In the genomic region with DNA sequence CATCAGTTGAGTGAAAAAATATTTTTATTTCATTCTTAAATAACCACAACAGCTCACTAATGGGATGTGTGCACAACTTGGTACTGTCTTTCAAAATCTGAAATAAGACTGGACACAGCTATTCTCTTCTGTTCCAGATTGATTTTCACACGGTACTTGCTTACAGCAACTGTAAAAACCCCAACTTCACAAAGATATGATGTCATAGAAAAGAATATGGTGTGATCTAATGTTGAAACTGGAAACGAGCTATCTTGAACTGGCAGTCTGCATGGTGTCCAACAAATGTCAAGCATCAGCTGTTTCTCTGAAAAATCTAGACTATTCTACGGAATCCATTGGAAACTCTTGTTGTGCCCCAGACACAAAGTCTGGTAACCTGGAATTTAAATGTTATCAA, we compare ENCODE assay signal across 29 cellular contexts. TPM values are rescaled to one million over a fixed set of nuclear protein-coding genes. Genes with fewer than 3 reads are reported as not detected.
DNase-seq lines count a peak whose midpoint lies in the region; ATAC-seq and TF ChIP-seq lines count a peak whose summit lies in the region.
"Had no signal": no experiment of that assay in that cellular context is flagged by ENCODE, and none has a peak within 500 bp of the region (broad histone marks: within the 10 kb centered on the region; RNA-seq: fewer than 3 reads in every experiment).

No MANE protein-coding gene starts in this region.

- no peaks in the 10 kb centered on the region for H3K4me1 ChIP-seq in hepatocyte (ENCODE audit: insufficient read depth)
- H3K4me1 ChIP-seq: A549, parathyroid adenoma, Peyer's patch, testis had no signal

- H3K27me3 Mint-ChIP-seq in memory B cell: no peaks in the 10 kb centered on the region
- H3K27me3 Mint-ChIP-seq: activated naive CD8-positive, alpha-beta T cell; CD4-positive, CD25-positive, alpha-beta regulatory T cell had no signal

- no peak overlapping the region for H3K4me2 ChIP-seq in hepatocyte
- H3K4me2 ChIP-seq: A549 had no signal

- H3K9me2 ChIP-seq in hepatocyte (replicated peaks; ENCODE audit: insufficient read depth): no peaks in the 10 kb centered on the region

- H3K27me3 ChIP-seq in hepatocyte: no peaks in the 10 kb centered on the region
- H3K27me3 ChIP-seq: Peyer's patch, testis had no signal

- no peaks in the 10 kb centered on the region for H3K36me3 ChIP-seq in hepatocyte (replicated peaks; ENCODE audit: insufficient read depth, low read depth)

- CTCF ChIA-PET in GM10248 (lab: Yijun Ruan, JAX): interaction anchor here (1.0 to 2.0 kb wide), 5 partner anchors 8 to 50 kb away, joined by 3 to 9 read pairs (median 3); partner anchors contain the start of genes HELQ and MRPS18C

- H3K27ac ChIP-seq in substantia nigra (ENCODE audit: low read depth, low read length, poor library complexity, severe bottlenecking) (no peak overlapping the region), hepatocyte (no peak overlapping the region)
- H3K27ac ChIP-seq: A549, parathyroid adenoma, Peyer's patch, testis had no signal

- peaks cover 27% of the 10 kb centered on the region for H3K36me3 Mint-ChIP-seq in memory B cell
- H3K36me3 Mint-ChIP-seq: activated naive CD8-positive, alpha-beta T cell had no signal

- TF ChIP-seq CTCF in GM10248 (IDR thresholded peaks at IDR 0.05; ENCODE audit: control extremely low read depth, extremely low read depth, low read depth, missing control alignments) (no peak), hepatocyte (IDR thresholded peaks at IDR 0.05; ENCODE audit: poor library complexity) (no peak)

- ATAC-seq in GM21360 (IDR thresholded peaks at IDR 0.05; ENCODE audit: unreplicated experiment) (peak; percentile 73), HG03565 (IDR thresholded peaks at IDR 0.05; ENCODE audit: unreplicated experiment) (peak; percentile 61), memory B cell (ENCODE audit: low read depth) (peak; percentile 53)
- ATAC-seq: A549, left colon had no signal

- peak overlapping the region; percentile 22 for H3K27ac Mint-ChIP-seq in memory B cell
- H3K27ac Mint-ChIP-seq: activated naive CD8-positive, alpha-beta T cell; CD4-positive, CD25-positive, alpha-beta regulatory T cell had no signal

- WGBS in hepatocyte (ENCODE audit: low lambda C conversion rate, missing lambda C conversion rate): 83% methylated on average over 3 of the region's 3 CpGs

- H4K20me1 ChIP-seq in hepatocyte (ENCODE audit: insufficient read depth, poor library complexity, severe bottlenecking): no peaks in the 10 kb centered on the region

- no peaks in the 10 kb centered on the region for H3K9me3 Mint-ChIP-seq in memory B cell
- H3K9me3 Mint-ChIP-seq: CD4-positive, CD25-positive, alpha-beta regulatory T cell had no signal

- DNase-seq in GM10248 (ENCODE audit: extremely low spot score) (peak; percentile 17), memory B cell (ENCODE audit: low spot score in 2 of 2) (no peak), substantia nigra (lab: John Stamatoyannopoulos, UW) (no peak), hepatocyte (ENCODE audit: low spot score) (no peak), SK-N-DZ (ENCODE audit: low spot score) (no peak)
- no peak for DNase-seq in activated naive CD4-positive, alpha-beta T cell treated with Interleukin-2 at 50 U/mL for 16 hours
- DNase-seq: activated CD4-positive, alpha-beta T cell treated with anti-CD3 and anti-CD28 coated beads for 4 hours; activated effector memory CD4-positive, alpha-beta T cell treated with Interleukin-2 at 50 U/mL for 16 hours; activated T-cell treated with anti-CD3 and anti-CD28 coated beads, Interleukin-2, amount 50 U/mL, for 1 hour; CD4-positive, CD25-positive, alpha-beta regulatory T cell; DMS79 treated with DMSO at 0.1 percent for 48 hours; GF-D8; GOT3; left colon; MV-4-11; NCI-H1694; NCI-H446 treated with DMSO at 0.1 percent for 48 hours; NCI-H774; Peyer's patch; retina; SHP77 treated with DMSO at 0.1 percent for 48 hours; small intestine; stimulated activated naive CD4-positive, alpha-beta T cell treated with Interleukin-2 at 50 U/mL for 16 hours; testis had no signal

- H3K79me2 ChIP-seq in hepatocyte: no peaks in the 10 kb centered on the region
- H3K79me2 ChIP-seq: parathyroid adenoma had no signal

- H2AFZ ChIP-seq in hepatocyte: no peak overlapping the region
- H2AFZ ChIP-seq: parathyroid adenoma had no signal

- H3K9me3 ChIP-seq in hepatocyte (ENCODE audit: low read depth): no peaks in the 10 kb centered on the region
- H3K9me3 ChIP-seq: A549, Peyer's patch, testis had no signal

- POLR2A ChIA-PET in GM10248 (lab: Yijun Ruan, JAX): interaction anchor here (0.8 kb wide), 1 partner anchor 14 kb away, joined by 3 read pairs; no protein-coding TSS in a partner anchor

- H3K4me1 Mint-ChIP-seq in memory B cell: peaks cover 11% of the 10 kb centered on the region

- H3K4me3 Mint-ChIP-seq in memory B cell: no peak overlapping the region
- H3K4me3 Mint-ChIP-seq: activated naive CD8-positive, alpha-beta T cell; CD4-positive, CD25-positive, alpha-beta regulatory T cell had no signal

- H3K4me3 ChIP-seq in hepatocyte: no peak overlapping the region
- H3K4me3 ChIP-seq: A549, Peyer's patch, testis had no signal

RNA-seq across cellular contexts. Expression of gene HELQ, which starts 14.7 kb away (rescaled TPM):
- total RNA-seq in hepatocyte: 12.4 and 14.2 TPM in 2 replicates
- 8.0 and 15.4 TPM in 2 replicates for polyA plus RNA-seq in hepatocyte
- polyA plus RNA-seq in SK-N-DZ (2014; cell fraction: cytosol; rRNA removed): 5.1 and 6.7 TPM in 2 replicates
- polyA plus RNA-seq in SK-N-DZ (2014; cell fraction: nucleus; rRNA removed): 7.4 and 8.5 TPM in 2 replicates

RNA-seq across cellular contexts. Expression of gene MRPS18C, which starts 15.0 kb away (rescaled TPM):
- 20.1 and 30.9 TPM in 2 replicates for total RNA-seq in hepatocyte
- polyA plus RNA-seq in hepatocyte: 70.0 and 89.1 TPM in 2 replicates
- 27.2 and 95.7 TPM in 2 replicates for polyA plus RNA-seq in SK-N-DZ (2014; cell fraction: cytosol; rRNA removed)
- polyA plus RNA-seq in SK-N-DZ (2014; cell fraction: nucleus; rRNA removed): 20.8 and 33.3 TPM in 2 replicates

RNA-seq across cellular contexts. Expression of gene ABRAXAS1, which starts 44.0 kb away (rescaled TPM):
- 16.0 and 18.0 TPM in 2 replicates for total RNA-seq in hepatocyte
- 3.9 and 5.7 TPM in 2 replicates for polyA plus RNA-seq in hepatocyte
- 10.4 and 10.9 TPM in 2 replicates for polyA plus RNA-seq in SK-N-DZ (2014; cell fraction: cytosol; rRNA removed)
- polyA plus RNA-seq in SK-N-DZ (2014; cell fraction: nucleus; rRNA removed): 6.5 and 7.0 TPM in 2 replicates
